7 cellular contexts compared by ENCODE assay signal in the genomic region with DNA sequence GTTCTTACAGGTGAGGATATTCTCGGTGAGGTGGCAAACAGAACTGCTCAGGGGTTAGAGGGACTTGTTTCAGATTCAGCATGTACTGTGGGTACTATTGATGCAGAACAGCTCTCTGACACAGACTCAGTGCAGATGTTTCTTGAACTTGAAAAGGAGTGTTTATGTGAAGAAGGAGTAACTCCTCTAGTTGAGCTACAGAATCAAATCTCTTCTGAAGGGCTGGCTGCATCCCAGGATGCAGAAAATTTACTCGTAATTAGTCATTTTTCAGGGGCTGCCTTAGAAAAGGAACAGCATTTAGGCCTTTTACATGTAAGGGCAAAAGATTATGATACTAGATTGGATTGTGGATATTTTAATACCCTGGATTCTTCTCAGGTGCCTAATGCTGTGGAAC.
DNase-seq lines count a peak whose midpoint lies in the region; ATAC-seq and TF ChIP-seq lines count a peak whose summit lies in the region.

No MANE protein-coding gene starts in this region.

- peak overlapping the region in 1 of 2 donors; percentile 9 for H3K4me3 Mint-ChIP-seq in activated T-cell treated with anti-CD3 and anti-CD28 coated beads, Interleukin-2, amount 50 U/mL, for 72 hours

- in situ Hi-C loops in astrocyte of the spinal cord (cut with HindIII; ENCODE audit: low sequenced_read_pairs) = no loop called here

- no peaks in the 10 kb centered on the region for H3K9me3 ChIP-seq in HEK293 (ENCODE audit: control insufficient read depth, insufficient read depth, low read depth, low read length)
- H3K9me3 ChIP-seq in stomach smooth muscle (ENCODE audit: control insufficient read depth in 2 of 2, low read length in 2 of 2) = no peaks in the 10 kb centered on the region

- H3K27ac Mint-ChIP-seq in activated T-cell treated with anti-CD3 and anti-CD28 coated beads, Interleukin-2, amount 50 U/mL, for 72 hours = no peak overlapping the region

- H3K36me3 ChIP-seq in HEK293 (ENCODE audit: control insufficient read depth in 2 of 2, insufficient read depth in 1 of 2, low read length in 2 of 2) (peaks cover 0 to 25% of the 10 kb centered on the region in 2 experiments; a peak in 1 of 3 replicates), stomach smooth muscle (ENCODE audit: control insufficient read depth in 2 of 2, insufficient read depth in 2 of 2, low read length in 2 of 2) (peaks cover 9 to 16% of the 10 kb centered on the region in 2 donors)

- CTCF ChIA-PET in HEK293 (lab: Yijun Ruan, JAX) = interaction anchor here (0.6 to 3.5 kb wide), 49 partner anchors 9 to 419 kb away, joined by 3 to 28 read pairs (median 4); no protein-coding TSS in a partner anchor

- H3K9me3 Mint-ChIP-seq in activated T-cell treated with anti-CD3 and anti-CD28 coated beads, Interleukin-2, amount 50 U/mL, for 72 hours = no peaks in the 10 kb centered on the region

- no peak for TF ChIP-seq CTCF in HEK293 (tag by site-specific recombination; IDR thresholded peaks at IDR 0.05)
- no peak for TF ChIP-seq CTCF in astrocyte of the spinal cord (IDR thresholded peaks at IDR 0.05; ENCODE audit: low read depth, low read length)

- H3K4me3 ChIP-seq in HEK293 (ENCODE audit: low read depth, low read length) = peak overlapping the region; percentile 25
- peak overlapping the region; percentile 73 for H3K4me3 ChIP-seq in astrocyte of the spinal cord (ENCODE audit: low read depth, low read length)
- peak overlapping the region; percentile 78 to 83 for H3K4me3 ChIP-seq in stomach smooth muscle (ENCODE audit: low read length in 2 of 2)

- H3K27me3 Mint-ChIP-seq in activated T-cell treated with anti-CD3 and anti-CD28 coated beads, Interleukin-2, amount 50 U/mL, for 72 hours (ENCODE audit: low read depth) = no peaks in the 10 kb centered on the region

- H3K4me1 ChIP-seq in HEK293 (ENCODE audit: control insufficient read depth, insufficient read depth, low read length) = peaks cover 9% of the 10 kb centered on the region
- H3K4me1 ChIP-seq in stomach smooth muscle (ENCODE audit: control insufficient read depth, insufficient read depth, low read length) = peaks cover 73% of the 10 kb centered on the region

- peak; percentile 30 for DNase-seq in astrocyte of the spinal cord (ENCODE audit: low read depth, low spot score)
- peak; percentile 41 for DNase-seq in iris pigment epithelial cell (ENCODE audit: low read depth)
- DNase-seq in NCI-H524 treated with DMSO at 0.1 percent for 48 hours (lab: John Stamatoyannopoulos, UW) = no peak
- DNase-seq in activated T-cell treated with anti-CD3 and anti-CD28 coated beads, Interleukin-2, amount 50 U/mL, for 72 hours = no peak

- no peak for ATAC-seq in GM21515 (IDR thresholded peaks at IDR 0.05; ENCODE audit: unreplicated experiment)
- no peak for ATAC-seq in activated T-cell treated with anti-CD3 and anti-CD28 coated beads, Interleukin-2, amount 50 U/mL, for 72 hours (replicated peaks in 1 of 2)

- POLR2A ChIA-PET in HEK293 (lab: Yijun Ruan, JAX) = interaction anchor here (1.1 to 1.6 kb wide), 5 partner anchors 13 to 144 kb away, joined by 3 to 9 read pairs (median 3); no protein-coding TSS in a partner anchor

- H3K27ac ChIP-seq in HEK293 (ENCODE audit: extremely low read depth, low read depth, low read length) (no peak overlapping the region), stomach smooth muscle (ENCODE audit: low read length) (peak overlapping the region; percentile 81)

- H3K27me3 ChIP-seq in stomach smooth muscle (ENCODE audit: control insufficient read depth in 1 of 2, insufficient read depth in 2 of 2, low read length in 2 of 2) = no peaks in the 10 kb centered on the region

- peak overlapping the region; percentile 61 to 74 for H3K9ac ChIP-seq in stomach smooth muscle (ENCODE audit: low read length in 2 of 2)

- peaks cover 60% of the 10 kb centered on the region for H3K4me1 Mint-ChIP-seq in activated T-cell treated with anti-CD3 and anti-CD28 coated beads, Interleukin-2, amount 50 U/mL, for 72 hours (ENCODE audit: low read depth)

- peaks cover 2 to 3% of the 10 kb centered on the region in 2 donors for H3K36me3 Mint-ChIP-seq in activated T-cell treated with anti-CD3 and anti-CD28 coated beads, Interleukin-2, amount 50 U/mL, for 72 hours (ENCODE audit: insufficient read depth in 2 of 2)

TF ChIP-seq in HEK293, 187 proteins besides CTCF, POLR2A, EP300 and RAD21:
- TF ChIP-seq GFI1B (tag by site-specific recombination; IDR thresholded peaks at IDR 0.05) = no peak
- no peak for TF ChIP-seq ZNF426 (tag by site-specific recombination; IDR thresholded peaks at IDR 0.05)
- no peak for TF ChIP-seq TRIM28 (IDR thresholded peaks at IDR 0.05; ENCODE audit: borderline replicate concordance, low read length)
- no peak for TF ChIP-seq KLF7 (tag by site-specific recombination; IDR thresholded peaks at IDR 0.05; ENCODE audit: borderline replicate concordance)
- TF ChIP-seq, protein P1, sequence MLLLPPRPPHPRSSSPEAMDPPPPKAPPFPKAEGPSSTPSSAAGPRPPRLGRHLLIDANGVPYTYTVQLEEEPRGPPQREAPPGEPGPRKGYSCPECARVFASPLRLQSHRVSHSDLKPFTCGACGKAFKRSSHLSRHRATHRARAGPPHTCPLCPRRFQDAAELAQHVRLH (tag by site-specific recombination; IDR thresholded peaks at IDR 0.05) = no peak
- no peak for TF ChIP-seq ZEB2 (tag by site-specific recombination; IDR thresholded peaks at IDR 0.05)
- no peak for TF ChIP-seq ZNF571 (tag by site-specific recombination; IDR thresholded peaks at IDR 0.05)
- no peak for TF ChIP-seq SETDB1 (IDR thresholded peaks at IDR 0.05; ENCODE audit: insufficient read length, low read length)
- no peak for TF ChIP-seq ZNF518A (tag by site-specific recombination; conservative IDR thresholded peaks at IDR 0.05; ENCODE audit: low read depth)
- no peak for TF ChIP-seq ZBTB21 (tag by site-specific recombination; IDR thresholded peaks at IDR 0.05)
- TF ChIP-seq ZNF561 (tag by site-specific recombination; IDR thresholded peaks at IDR 0.05; ENCODE audit: borderline replicate concordance) = no peak
- TF ChIP-seq PRDM6 (tag by site-specific recombination; IDR thresholded peaks at IDR 0.05) = no peak
- no peak for TF ChIP-seq KLF1 (tag by site-specific recombination; IDR thresholded peaks at IDR 0.05)
- TF ChIP-seq GLI2 (tag by site-specific recombination; IDR thresholded peaks at IDR 0.05; ENCODE audit: borderline replicate concordance, low read depth) = no peak
- no peak for TF ChIP-seq ZNF521 (tag by site-specific recombination; IDR thresholded peaks at IDR 0.05)

Comparison
In these comparisons a context has a peak if more than half of its experiments do, and no peak if none do; other contexts are left out.
1. H3K4me3 ChIP-seq: peak in every context shown above with its lines; median percentile 80 in stomach smooth muscle; 73 in astrocyte of the spinal cord; 25 in HEK293.
2. DNase-seq: peak in astrocyte of the spinal cord (single experiment) and iris pigment epithelial cell (single experiment); none in NCI-H524 treated with DMSO at 0.1 percent for 48 hours (single experiment) and activated T-cell treated with anti-CD3 and anti-CD28 coated beads, Interleukin-2, amount 50 U/mL, for 72 hours (0 of 2).